ENCODE assay signal across 8 cellular contexts in the genomic region with DNA sequence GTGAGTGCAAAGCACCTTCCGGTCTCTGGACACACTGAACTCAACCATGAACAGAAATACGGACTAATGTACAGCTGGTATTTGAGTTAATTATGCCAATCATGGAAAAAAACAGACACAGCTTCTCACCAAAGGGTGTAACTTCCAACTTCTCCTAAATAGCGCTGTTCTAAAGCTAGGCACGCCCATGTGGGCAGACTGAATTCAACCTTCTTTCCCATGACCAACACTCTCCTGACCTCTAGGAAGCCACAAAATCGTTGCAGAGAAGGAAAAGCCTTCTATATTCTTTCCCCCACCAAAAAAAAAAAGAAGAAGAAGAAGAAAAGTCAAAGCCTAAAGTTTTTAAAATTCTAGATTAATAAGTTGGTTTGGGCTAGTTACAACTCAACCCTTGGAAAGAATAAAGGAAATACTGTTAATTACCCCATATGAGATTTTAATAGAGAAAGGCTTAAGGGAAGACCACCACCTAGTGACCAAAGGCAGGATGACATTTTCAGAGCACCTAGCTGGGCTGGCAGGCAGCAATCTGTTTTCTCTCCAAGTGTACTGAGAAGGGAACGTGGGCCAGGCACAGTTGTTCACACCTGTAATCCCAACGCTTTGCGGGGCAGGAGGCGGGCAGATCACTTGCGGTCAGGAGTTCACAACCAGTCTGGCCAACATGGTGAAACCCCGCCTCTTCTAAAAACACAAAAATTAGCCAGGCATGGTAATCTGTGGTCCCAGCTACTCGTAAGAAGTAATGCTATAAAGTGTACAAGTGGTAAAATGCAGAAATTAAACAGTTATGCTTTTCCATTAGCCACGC. TPM values are rescaled to one million over a fixed set of nuclear protein-coding genes. Genes with fewer than 3 reads are reported as not detected.
DNase-seq lines count a peak whose midpoint lies in the region; ATAC-seq, FAIRE-seq and TF ChIP-seq lines count a peak whose summit lies in the region.
"Not testable (repeated sequence)": the region's sequence is repeated elsewhere in the genome, so short reads cannot be mapped to it uniquely, and the experiment has no call there.

No MANE protein-coding gene starts in this region.

- in situ Hi-C loops in HAP-1 (cut with MboI; ENCODE audit: low sequenced_read_pairs), result loop anchor here (25.0 kb wide), 1 partner anchor 136 kb away; no protein-coding TSS in a partner anchor

- not testable (repeated sequence) for H3K4me1 ChIP-seq in HAP-1; astrocyte (ENCODE audit: insufficient read depth, low read length)

- DNase-seq in CD14-positive monocyte (ENCODE audit: low spot score), result peak; percentile 49
- DNase-seq in HAP-1 (ENCODE audit: low spot score in 2 of 2), result peak; percentile 13 to 56
- peak; percentile 41 for DNase-seq in NCI-H2227 (lab: John Stamatoyannopoulos, UW; ENCODE audit: unreplicated experiment)
- peak; percentile 26 for DNase-seq in SW480 (ENCODE audit: low spot score)
- not testable (repeated sequence) for DNase-seq in astrocyte (ENCODE audit: low read depth)
- DNase-seq in fibroblast of the conjunctiva (ENCODE audit: low read depth), result peak; percentile 36
- DNase-seq in memory B cell (ENCODE audit: low spot score in 2 of 2), result peak in 1 of 2 donors; percentile 17
- DNase-seq in stimulated activated CD4-positive, alpha-beta T cell treated with anti-CD3 and anti-CD28 coated beads, Interleukin-2, amount 100 ng/mL, for 24 hours, result peak; percentile 11 to 30

- ATAC-seq in memory B cell (ENCODE audit: low read depth), result peak; percentile 58

- not testable (repeated sequence) for FAIRE-seq in astrocyte (lab: Jason Lieb, UNC)

- not testable (repeated sequence) for H3K4me2 ChIP-seq in astrocyte (ENCODE audit: low read length)

- not testable (repeated sequence) for H3K27me3 ChIP-seq in HAP-1 (ENCODE audit: low read depth); astrocyte (ENCODE audit: insufficient read depth, low read length)

- not testable (repeated sequence) for H3K36me3 ChIP-seq in HAP-1 (replicated peaks); astrocyte (ENCODE audit: insufficient read depth, low read length)

- not testable (repeated sequence) for H3K4me3 ChIP-seq in HAP-1; astrocyte (ENCODE audit: insufficient read depth, low read depth, low read length)

- H2AFZ ChIP-seq in astrocyte (ENCODE audit: low read depth, low read length), result not testable (repeated sequence)

- intact Hi-C loops in CD14-positive monocyte (cut with micrococcal nuclease), result not testable (repeated sequence)

- peaks cover 9 to 11% of the 10 kb centered on the region in 2 donors for H3K36me3 Mint-ChIP-seq in CD14-positive monocyte
- H3K36me3 Mint-ChIP-seq in astrocyte (ENCODE audit: low read depth, unreplicated experiment); memory B cell: not testable (repeated sequence)

- not testable (repeated sequence) for H3K79me2 ChIP-seq in astrocyte (ENCODE audit: insufficient read depth, low read length)

- not testable (repeated sequence) for H3K9me3 ChIP-seq in HAP-1; astrocyte (ENCODE audit: insufficient read depth, low read depth, low read length)

- H3K9ac ChIP-seq in astrocyte (ENCODE audit: low read length), result not testable (repeated sequence)

- H3K4me3 Mint-ChIP-seq in CD14-positive monocyte; astrocyte (ENCODE audit: unreplicated experiment); memory B cell: not testable (repeated sequence)

- H4K20me1 ChIP-seq in astrocyte (ENCODE audit: insufficient read depth, low read length), result not testable (repeated sequence)

- not testable (repeated sequence) for H3K27ac ChIP-seq in astrocyte (ENCODE audit: low read depth, low read length)

- not testable (repeated sequence) for H3K9me3 Mint-ChIP-seq in CD14-positive monocyte; astrocyte (ENCODE audit: unreplicated experiment); memory B cell

- TF ChIP-seq CTCF in CD14-positive monocyte (IDR thresholded peaks at IDR 0.05), result peak; percentile 67
- TF ChIP-seq CTCF in astrocyte (IDR thresholded peaks at IDR 0.05; ENCODE audit: insufficient read depth, low read depth, low read length), result peak; percentile 38

- not testable (repeated sequence) for H3K4me1 Mint-ChIP-seq in CD14-positive monocyte; astrocyte (ENCODE audit: low read depth, unreplicated experiment); memory B cell

- peak overlapping the region; percentile 82 to 96 (median 90) for H3K27ac Mint-ChIP-seq in CD14-positive monocyte
- not testable (repeated sequence) for H3K27ac Mint-ChIP-seq in astrocyte (ENCODE audit: unreplicated experiment); memory B cell

- H3K27me3 Mint-ChIP-seq in CD14-positive monocyte (ENCODE audit: low read depth in 3 of 3); astrocyte (ENCODE audit: low read depth, unreplicated experiment); memory B cell: not testable (repeated sequence)

RNA-seq across cellular contexts. Expression of gene NPIPB4, which starts 55.8 kb away (rescaled TPM):
- under 1 TPM; 0.17 to 0.55 TPM for polyA plus RNA-seq in CD14-positive monocyte
- 98.2 and 118 TPM in 2 replicates for total RNA-seq in astrocyte
